Comparison of ENCODE assay signal across 22 cellular contexts in genomic region chr3:186432944-186433732, GRCh38.
DNase-seq lines count a peak whose midpoint lies in the region; ATAC-seq, FAIRE-seq and TF ChIP-seq lines count a peak whose summit lies in the region.
"Had no signal": no experiment of that assay in that cellular context is flagged by ENCODE, and none has a peak within 500 bp of the region (broad histone marks: within the 10 kb centered on the region; RNA-seq: fewer than 3 reads in every experiment).

No MANE protein-coding gene starts in this region.

- POLR2A ChIA-PET in HepG2 (lab: Yijun Ruan, JAX) (no interaction called here), K562 (lab: Yijun Ruan, JAX) (no interaction called here)

- no peak overlapping the region for H3K4me3 ChIP-seq in HepG2 (replicated peaks in 1 of 3; ENCODE audit: insufficient read depth in 1 of 3, low read depth in 2 of 3, low read length in 3 of 3)
- no peak overlapping the region for H3K4me3 ChIP-seq in right lobe of liver
- no peak overlapping the region for H3K4me3 ChIP-seq in K562
- H3K4me3 ChIP-seq in thyroid gland (replicated peaks in 1 of 3), result no peak overlapping the region
- no peak overlapping the region for H3K4me3 ChIP-seq in transverse colon
- H3K4me3 ChIP-seq: A549, HAP-1 had no signal

- H3K79me2 ChIP-seq in HepG2 (ENCODE audit: insufficient read depth, low read length) (no peaks in the 10 kb centered on the region), K562 (ENCODE audit: control insufficient read depth, insufficient read depth, low read length) (no peaks in the 10 kb centered on the region)

- in situ Hi-C loops in HepG2 (cut with HindIII; ENCODE audit: extremely low pct_ligation_motif_present, low pct_unique_long_range_greater_than_20kb) (no loop called here), K562 (cut with MboI) (no loop called here), transverse colon (cut with MboI; ENCODE audit: low pct_ligation_motif_present in 1 of 4, low pct_unique_long_range_greater_than_20kb in 1 of 4, low sequenced_read_pairs in 3 of 4) (no loop called here)

- H3K4me2 ChIP-seq in HepG2 (ENCODE audit: low read depth, low read length), result no peak overlapping the region
- H3K4me2 ChIP-seq in K562 (ENCODE audit: insufficient read depth, low read length), result no peak overlapping the region
- H3K4me2 ChIP-seq: A549 had no signal

- ATAC-seq in HepG2 (no peak), right lobe of liver (no peak), K562 (no peak), GM21528 (IDR thresholded peaks at IDR 0.05; ENCODE audit: low FRiP score, unreplicated experiment) (no peak), esophagus mucosa (no peak)
- ATAC-seq: A549 had no signal

- 27% methylated on average over 6 of the region's 6 CpGs for WGBS in HepG2 (ENCODE audit: low lambda C conversion rate)
- 72% methylated on average over 6 of the region's 6 CpGs for WGBS in right lobe of liver (ENCODE audit: insufficient coverage, low coverage, low lambda C conversion rate, missing lambda C conversion rate)
- 6% methylated on average over 6 of the region's 6 CpGs for WGBS in K562 (ENCODE audit: insufficient coverage, low coverage, missing lambda C conversion rate)
- WGBS in thyroid gland, 2 donors, result 70 to 75% methylated on average over 6 of the region's 6 CpGs
- 83 to 85% methylated on average over 4 to 6 of the region's 6 CpGs for WGBS in transverse colon (ENCODE audit: low coverage in 1 of 2), 2 donors

- no peaks in the 10 kb centered on the region for H3K9me1 ChIP-seq in K562 (ENCODE audit: control insufficient read depth, insufficient read depth, low read length)

- no peak for DNase-seq in HepG2 (ENCODE audit: low spot score)
- no peak for DNase-seq in right lobe of liver
- peak; percentile 39 for DNase-seq in NCI-H1694 treated with DMSO at 0.1 percent for 48 hours (lab: John Stamatoyannopoulos, UW)
- no peak for DNase-seq in K562 (ENCODE audit: extremely low read depth in 1 of 4, low spot score in 3 of 4)
- DNase-seq in thyroid gland, result no peak
- no peak for DNase-seq in transverse colon
- DNase-seq: 8988T; ACHN; AML-193; Calu3; CD4-positive, alpha-beta memory T cell; COR-L47; DMS53; DMS79 treated with DMSO at 0.1 percent for 48 hours; GF-D8 had no signal

- no peak overlapping the region for H3K9ac ChIP-seq in HepG2 (ENCODE audit: insufficient read depth, low read depth, low read length)
- no peak overlapping the region for H3K9ac ChIP-seq in K562 (ENCODE audit: insufficient read depth in 1 of 2, low read depth in 2 of 2, low read length in 2 of 2)

- H3K9me3 ChIP-seq in HepG2 (ENCODE audit: low read length) (no peaks in the 10 kb centered on the region), right lobe of liver (no peaks in the 10 kb centered on the region), K562 (replicated peaks; ENCODE audit: control insufficient read depth, insufficient read depth, low read depth, low read length) (no peaks in the 10 kb centered on the region), thyroid gland (no peaks in the 10 kb centered on the region), transverse colon (no peaks in the 10 kb centered on the region)
- H3K9me3 ChIP-seq: A549, HAP-1 had no signal

- TF ChIP-seq RAD21 in HepG2 (CRISPR knock-in tag; IDR thresholded peaks at IDR 0.05), result no peak
- TF ChIP-seq RAD21 in K562 (CRISPR knock-in tag; conservative IDR thresholded peaks at IDR 0.05 in 1 of 2, IDR thresholded peaks at IDR 0.05 in 1 of 2), result no peak

- H3K27ac ChIP-seq in HepG2 (ENCODE audit: extremely low read length, insufficient read depth, low read length), result no peak overlapping the region
- no peak overlapping the region for H3K27ac ChIP-seq in right lobe of liver
- no peak overlapping the region for H3K27ac ChIP-seq in K562 (ENCODE audit: extremely low read depth, low read depth, low read length)
- H3K27ac ChIP-seq in thyroid gland, result peak overlapping the region; percentile 16 to 63 (median 52)
- H3K27ac ChIP-seq in transverse colon, result no peak overlapping the region
- H3K27ac ChIP-seq: A549 had no signal

- TF ChIP-seq CTCF in HepG2 (CRISPR knock-in tag; IDR thresholded peaks at IDR 0.05) (no peak), right lobe of liver (IDR thresholded peaks at IDR 0.05) (no peak), K562 (IDR thresholded peaks at IDR 0.05 in 2 of 3, conservative IDR thresholded peaks at IDR 0.05 in 1 of 3; ENCODE audit: insufficient read depth in 2 of 3, low read depth in 1 of 3, low read length in 3 of 3) (no peak), thyroid gland (IDR thresholded peaks at IDR 0.05) (no peak), transverse colon (IDR thresholded peaks at IDR 0.05) (no peak)

- H3K27me3 ChIP-seq in HepG2 (ENCODE audit: control insufficient read depth in 1 of 2, insufficient read depth in 2 of 2, low read length in 2 of 2) (no peaks in the 10 kb centered on the region; a peak in 3 of 5 replicates), right lobe of liver (no peaks in the 10 kb centered on the region), K562 (ENCODE audit: control insufficient read depth in 2 of 2, insufficient read depth in 2 of 2, low read length in 2 of 2) (peaks cover 2 to 16% of the 10 kb centered on the region in 2 experiments; a peak in 4 of 5 replicates), thyroid gland (no peaks in the 10 kb centered on the region), transverse colon (no peaks in the 10 kb centered on the region)

- TF ChIP-seq EP300 in HepG2 (IDR thresholded peaks at IDR 0.05; ENCODE audit: low read depth in 2 of 2, low read length in 2 of 2), result no peak
- TF ChIP-seq EP300 in HepG2 (CRISPR knock-in tag; IDR thresholded peaks at IDR 0.05; ENCODE audit: borderline replicate concordance), result no peak
- no peak for TF ChIP-seq EP300 in K562 (IDR thresholded peaks at IDR 0.05; ENCODE audit: low read length)
- TF ChIP-seq EP300 in transverse colon (IDR thresholded peaks at IDR 0.05; ENCODE audit: low read depth), result no peak

- H3K36me3 ChIP-seq in HepG2 (replicated peaks in 1 of 2; ENCODE audit: control insufficient read depth in 1 of 2, insufficient read depth in 2 of 2, low read length in 2 of 2), result no peaks in the 10 kb centered on the region
- H3K36me3 ChIP-seq in right lobe of liver, result no peaks in the 10 kb centered on the region
- H3K36me3 ChIP-seq in K562 (ENCODE audit: control insufficient read depth, insufficient read depth, low read length), result no peaks in the 10 kb centered on the region
- H3K36me3 ChIP-seq in thyroid gland, result no peaks in the 10 kb centered on the region
- no peaks in the 10 kb centered on the region for H3K36me3 ChIP-seq in transverse colon
- H3K36me3 ChIP-seq: HAP-1 had no signal

- no peak overlapping the region for H2AFZ ChIP-seq in HepG2 (ENCODE audit: low read length)
- no peak overlapping the region for H2AFZ ChIP-seq in K562 (ENCODE audit: low read depth, low read length)

- BruUV-seq in HepG2 (replicated peaks; lab: Mats Ljungman, UMichigan) (no TSS peak), K562 (replicated peaks; lab: Mats Ljungman, UMichigan) (no TSS peak)

- intact Hi-C loops in HepG2 (cut with micrococcal nuclease; ENCODE audit: unreplicated experiment) (no loop called here), right lobe of liver (cut with DNase I) (no loop called here), K562 (cut with micrococcal nuclease) (no loop called here), thyroid gland (cut with DNase I) (no loop called here), transverse colon (cut with DNase I; ENCODE audit: low total_unique reads) (no loop called here)

- H3K4me1 ChIP-seq in HepG2 (ENCODE audit: insufficient read depth, low read length), result no peaks in the 10 kb centered on the region
- no peaks in the 10 kb centered on the region for H3K4me1 ChIP-seq in right lobe of liver
- H3K4me1 ChIP-seq in K562 (replicated peaks in 1 of 2; ENCODE audit: control insufficient read depth in 2 of 2, insufficient read depth in 2 of 2, low read length in 2 of 2), result no peaks in the 10 kb centered on the region; a peak in 1 of 5 replicates
- H3K4me1 ChIP-seq in thyroid gland, result peaks cover 18 to 27% of the 10 kb centered on the region in 2 donors
- no peaks in the 10 kb centered on the region for H3K4me1 ChIP-seq in transverse colon
- H3K4me1 ChIP-seq: A549, HAP-1 had no signal

- TF ChIP-seq POLR2A in HepG2 (IDR thresholded peaks at IDR 0.05; ENCODE audit: insufficient read depth in 1 of 2, low read depth in 2 of 2, low read length in 2 of 2) (no peak), right lobe of liver (IDR thresholded peaks at IDR 0.05) (no peak), K562 (conservative IDR thresholded peaks at IDR 0.05) (no peak), thyroid gland (IDR thresholded peaks at IDR 0.05) (no peak), transverse colon (IDR thresholded peaks at IDR 0.05) (no peak)

- H4K20me1 ChIP-seq in HepG2 (ENCODE audit: insufficient read depth, low read length) (no peaks in the 10 kb centered on the region), K562 (replicated peaks; ENCODE audit: control insufficient read depth, insufficient read depth, low read length) (no peaks in the 10 kb centered on the region)

- FAIRE-seq in HepG2 (lab: Jason Lieb, UNC) (no peak), K562 (lab: Jason Lieb, UNC) (no peak)
- FAIRE-seq: A549, GM12891, GM18507, H54 had no signal

- CTCF ChIA-PET in HepG2 (lab: Yijun Ruan, JAX; ENCODE audit: low intra/inter-chr PET ratio, low total read pairs) (no interaction called here), K562 (lab: Yijun Ruan, JAX; ENCODE audit: low intra/inter-chr PET ratio) (no interaction called here)

TF ChIP-seq in HepG2, 621 proteins besides CTCF, POLR2A, EP300 and RAD21 (continues in another document):
- no peak for TF ChIP-seq CREBL2 (CRISPR knock-in tag; IDR thresholded peaks at IDR 0.05; ENCODE audit: borderline replicate concordance)

TF ChIP-seq in K562, 482 proteins besides CTCF, POLR2A, EP300 and RAD21:
- TF ChIP-seq FOXJ2 (tag; IDR thresholded peaks at IDR 0.05) (no peak), CEBPG (CRISPR knock-in tag; IDR thresholded peaks at IDR 0.05) (no peak), CEBPG (tag; conservative IDR thresholded peaks at IDR 0.05 in 1 of 2, IDR thresholded peaks at IDR 0.05 in 1 of 2) (peak in 1 of 2 experiments; percentile 69; a peak in 3 of 4 replicates), PRPF4 (IDR thresholded peaks at IDR 0.05; ENCODE audit: insufficient read depth, low read depth, low read length, poor library complexity, severe bottlenecking) (no peak), RFX5 (IDR thresholded peaks at IDR 0.05; ENCODE audit: low read depth, low read length) (peak; percentile 43; the same call in 1 of the 2 replicates), CEBPB (tag; IDR thresholded peaks at IDR 0.05) (peak; percentile 51; the same call in 1 of the 2 replicates)
TF ChIP-seq in K562: peak in this region for 3.

Comparison
In these comparisons a context has a peak if more than half of its experiments do, and no peak if none do; other contexts are left out.
1. H3K27ac ChIP-seq: peak in thyroid gland (3 of 3); none in HepG2 (single experiment), right lobe of liver (0 of 3), K562 (single experiment) and transverse colon (0 of 4).
2. Of the 241 proteins assayed by ChIP-seq in both HepG2 and K562: peak only in HepG2: none; only in K562: CEBPB; in both: RFX5; in neither: 238; mixed calls (peak in some experiments, not most) for 1.